9 cellular contexts compared by ENCODE assay signal in genomic region chr22:43150731-43151206, GRCh38. TPM values are rescaled to one million over a fixed set of nuclear protein-coding genes. Genes with fewer than 3 reads are reported as not detected.
A peak's percentile ranks its signal among the peaks of the same experiment; 100 is the strongest.
DNase-seq lines count a peak whose midpoint lies in the region; ATAC-seq and TF ChIP-seq lines count a peak whose summit lies in the region.
"Had no signal": no experiment of that assay in that cellular context is flagged by ENCODE, and none has a peak within 500 bp of the region (broad histone marks: within the 10 kb centered on the region; RNA-seq: fewer than 3 reads in every experiment).

No MANE protein-coding gene starts in this region.

- intact Hi-C loops in activated naive CD4-positive, alpha-beta T cell treated with anti-CD3 and anti-CD28 coated beads for 36 hours (cut with micrococcal nuclease) = loop anchor here (2.0 kb wide), 1 partner anchor 36 kb away; the partner anchor contains the start of gene TTLL12
- intact Hi-C loops in lower lobe of right lung (cut with DNase I) = no loop called here

- CTCF ChIA-PET in activated naive CD4-positive, alpha-beta T cell treated with anti-CD3 and anti-CD28 coated beads for 36 hours (lab: Charles Lee) = no interaction called here

- H3K27me3 Mint-ChIP-seq in activated naive CD4-positive, alpha-beta T cell treated with anti-CD3 and anti-CD28 coated beads for 36 hours (ENCODE audit: low read depth) = no peaks in the 10 kb centered on the region
- peaks cover 21% of the 10 kb centered on the region for H3K27me3 Mint-ChIP-seq in brain

- TF ChIP-seq EP300 in tibial nerve (IDR thresholded peaks at IDR 0.05) = no peak

- H3K4me1 ChIP-seq in lower lobe of right lung (peaks cover 44% of the 10 kb centered on the region), tibial nerve (peaks cover 0 to 42% (median 11%) of the 10 kb centered on the region in 4 donors)

- peaks cover 1% of the 10 kb centered on the region for H3K36me3 Mint-ChIP-seq in activated naive CD4-positive, alpha-beta T cell treated with anti-CD3 and anti-CD28 coated beads for 36 hours (ENCODE audit: low read depth)
- no peaks in the 10 kb centered on the region for H3K36me3 Mint-ChIP-seq in brain

- TF ChIP-seq POLR2A in tibial nerve (IDR thresholded peaks at IDR 0.05) = no peak

- H3K27me3 ChIP-seq in lower lobe of right lung (ENCODE audit: low read depth) = no peaks in the 10 kb centered on the region
- H3K27me3 ChIP-seq in tibial nerve = no peaks in the 10 kb centered on the region

- H3K27ac ChIP-seq in lower lobe of right lung (peak overlapping the region; percentile 92), tibial nerve (peak overlapping the region; percentile 61 to 91 (median 82))

- no peak for ATAC-seq in lower lobe of right lung
- no peak for ATAC-seq in HG02623 (IDR thresholded peaks at IDR 0.05; ENCODE audit: unreplicated experiment)

- H3K4me3 Mint-ChIP-seq in activated naive CD4-positive, alpha-beta T cell treated with anti-CD3 and anti-CD28 coated beads for 36 hours = peak overlapping the region; percentile 86
- peak overlapping the region; percentile 80 to 87 (median 81) for H3K4me3 Mint-ChIP-seq in brain

- no peak for DNase-seq in activated naive CD4-positive, alpha-beta T cell treated with anti-CD3 and anti-CD28 coated beads for 36 hours
- DNase-seq in activated naive CD4-positive, alpha-beta T cell treated with anti-CD3 and anti-CD28 coated beads, Interleukin-2, amount 50 U/mL, for 16 hours = no peak
- DNase-seq in lower lobe of right lung (no peak), tibial nerve (ENCODE audit: low spot score in 2 of 2) (no peak), C1 segment of cervical spinal cord (lab: John Stamatoyannopoulos, UW) (no peak)
- DNase-seq in stimulated activated CD8-positive, alpha-beta memory T cell treated with anti-CD3 and anti-CD28 coated beads, Interleukin-4, amount 100 ng/mL, for 48 hours = no peak
- DNase-seq: DMS 273 treated with DMSO at 0.1 percent for 48 hours had no signal

- H3K27ac Mint-ChIP-seq in activated naive CD4-positive, alpha-beta T cell treated with anti-CD3 and anti-CD28 coated beads for 36 hours = peak overlapping the region; percentile 80
- peak overlapping the region in 4 of 5 experiments; percentile 54 to 86 (median 78) for H3K27ac Mint-ChIP-seq in brain

- WGBS in tibial nerve, 2 donors = 57 to 75% methylated on average over 9 to 15 of the region's 15 CpGs

- H3K4me1 Mint-ChIP-seq in activated naive CD4-positive, alpha-beta T cell treated with anti-CD3 and anti-CD28 coated beads for 36 hours (ENCODE audit: low read depth) = peaks cover 31% of the 10 kb centered on the region
- H3K4me1 Mint-ChIP-seq in brain = peaks cover 15% of the 10 kb centered on the region

- no peaks in the 10 kb centered on the region for H3K9me3 ChIP-seq in lower lobe of right lung
- H3K9me3 ChIP-seq in tibial nerve = no peaks in the 10 kb centered on the region

- TF ChIP-seq CTCF in brain (conservative IDR thresholded peaks at IDR 0.05) = no peak
- no peak for TF ChIP-seq CTCF in lower lobe of right lung (IDR thresholded peaks at IDR 0.05)
- no peak for TF ChIP-seq CTCF in tibial nerve (IDR thresholded peaks at IDR 0.05)

- H3K36me3 ChIP-seq in lower lobe of right lung (no peaks in the 10 kb centered on the region), tibial nerve (peaks cover 0 to 6% (median 0%) of the 10 kb centered on the region in 3 donors)

- H3K4me3 ChIP-seq in lower lobe of right lung (peak overlapping the region; percentile 97), tibial nerve (peak overlapping the region; percentile 76 to 93 (median 84))

- no peaks in the 10 kb centered on the region for H3K9me3 Mint-ChIP-seq in activated naive CD4-positive, alpha-beta T cell treated with anti-CD3 and anti-CD28 coated beads for 36 hours
- no peaks in the 10 kb centered on the region for H3K9me3 Mint-ChIP-seq in brain

RNA-seq across cellular contexts. Expression of gene TSPO, which starts 0.6 kb away (rescaled TPM):
- total RNA-seq in activated naive CD4-positive, alpha-beta T cell treated with anti-CD3 and anti-CD28 coated beads for 36 hours = 100 to 1,000 TPM; 112 to 121 TPM
- polyA plus RNA-seq in brain (ENCODE audit: insufficient read depth, low read depth, low replicate concordance) = 84.5 TPM
- 294 TPM for total RNA-seq in lower lobe of right lung
- total RNA-seq in tibial nerve = 100 to 1,000 TPM; 399 to 538 (median 485) TPM

RNA-seq across cellular contexts. Expression of gene MCAT, which starts 7.6 kb away (rescaled TPM):
- 10 to 100 TPM in 1 of 2 experiments, 1 to 10 TPM in 1; 10.0 to 10.5 TPM for total RNA-seq in activated naive CD4-positive, alpha-beta T cell treated with anti-CD3 and anti-CD28 coated beads for 36 hours
- polyA plus RNA-seq in brain (ENCODE audit: insufficient read depth, low read depth, low replicate concordance) = 22.9 TPM
- total RNA-seq in lower lobe of right lung = 11.7 TPM
- 10 to 100 TPM; 20.2 to 44.4 (median 31.9) TPM for total RNA-seq in tibial nerve

RNA-seq across cellular contexts. Expression of gene TTLL12, which starts 36.2 kb away (rescaled TPM):
- total RNA-seq in activated naive CD4-positive, alpha-beta T cell treated with anti-CD3 and anti-CD28 coated beads for 36 hours = 10 to 100 TPM; 63.1 to 64.6 TPM
- polyA plus RNA-seq in brain (ENCODE audit: insufficient read depth, low read depth, low replicate concordance) = 41.0 TPM
- 21.6 TPM for total RNA-seq in lower lobe of right lung
- 10 to 100 TPM; 38.5 to 50.4 (median 41.9) TPM for total RNA-seq in tibial nerve

RNA-seq across cellular contexts. Expression of gene BIK, which starts 40.2 kb away (rescaled TPM):
- total RNA-seq in activated naive CD4-positive, alpha-beta T cell treated with anti-CD3 and anti-CD28 coated beads for 36 hours = 1 to 10 TPM; 2.0 to 2.5 TPM
- 3.6 TPM for polyA plus RNA-seq in brain (ENCODE audit: insufficient read depth, low read depth, low replicate concordance)
- total RNA-seq in lower lobe of right lung (1.6 TPM), tibial nerve (not detected)
